Comparison of ENCODE assay signal across 10 cellular contexts in the genomic region with DNA sequence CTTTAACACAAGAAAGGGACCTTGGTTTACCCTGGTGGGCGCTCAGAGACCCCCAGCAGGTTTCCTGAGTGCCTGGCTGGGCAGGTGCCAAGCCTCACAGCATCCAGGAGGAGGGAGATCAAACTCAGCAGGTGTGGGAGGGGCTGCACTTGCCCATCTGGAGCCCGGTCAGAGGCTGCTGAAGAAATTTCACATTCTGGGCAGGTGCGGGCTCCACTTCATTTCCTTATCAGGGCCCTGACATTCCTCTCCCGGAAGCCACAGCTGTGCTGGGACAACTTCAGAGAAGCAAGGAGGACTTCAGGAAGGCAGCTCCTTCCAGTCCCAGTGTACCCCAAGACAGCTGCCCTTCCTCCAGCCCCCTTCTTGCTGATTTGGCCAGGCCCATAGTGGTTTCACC.
DNase-seq lines count a peak whose midpoint lies in the region; ATAC-seq and TF ChIP-seq lines count a peak whose summit lies in the region.
"Had no signal": no experiment of that assay in that cellular context is flagged by ENCODE, and none has a peak within 500 bp of the region (broad histone marks: within the 10 kb centered on the region; RNA-seq: fewer than 3 reads in every experiment).

No MANE protein-coding gene starts in this region.

- no peaks in the 10 kb centered on the region for H3K27me3 ChIP-seq in CD8-positive, alpha-beta memory T cell (ENCODE audit: insufficient read depth, low read length, poor library complexity, severe bottlenecking)

- POLR2A ChIA-PET in CD8-positive, alpha-beta memory T cell (lab: Charles Lee) = interaction anchor here (0.9 to 1.4 kb wide), 2 partner anchors 11 to 21 kb away, joined by 3 read pairs; no protein-coding TSS in a partner anchor

- H3K4me3 Mint-ChIP-seq in CD8-positive, alpha-beta memory T cell = peak overlapping the region in 5 of 7 donors; percentile 20 to 90 (median 58)
- peak overlapping the region; percentile 20 for H3K4me3 Mint-ChIP-seq in activated naive CD8-positive, alpha-beta T cell treated with anti-CD3 and anti-CD28 coated beads for 36 hours

- H3K9me3 ChIP-seq in CD8-positive, alpha-beta memory T cell (ENCODE audit: low read length) = no peaks in the 10 kb centered on the region
- H3K9me3 ChIP-seq in KOPT-K1 (ENCODE audit: insufficient read depth, low read length, poor library complexity, severe bottlenecking) (no peaks in the 10 kb centered on the region), mucosa of descending colon (no peaks in the 10 kb centered on the region)

- H3K27ac ChIP-seq in CD8-positive, alpha-beta memory T cell (ENCODE audit: low read depth, low read length) = no peak overlapping the region
- peak overlapping the region; percentile 78 for H3K27ac ChIP-seq in KOPT-K1 (ENCODE audit: low read depth, low read length, poor library complexity, severe bottlenecking)

- H3K36me3 ChIP-seq in CD8-positive, alpha-beta memory T cell (ENCODE audit: insufficient read depth, low read length) = no peaks in the 10 kb centered on the region
- H3K36me3 ChIP-seq in KOPT-K1 (ENCODE audit: insufficient read depth, low read length) = no peaks in the 10 kb centered on the region
- no peaks in the 10 kb centered on the region for H3K36me3 ChIP-seq in mucosa of descending colon (ENCODE audit: low read depth)

- H3K4me1 Mint-ChIP-seq in CD8-positive, alpha-beta memory T cell = peaks cover 0 to 47% (median 24%) of the 10 kb centered on the region in 3 donors
- peaks cover 66% of the 10 kb centered on the region for H3K4me1 Mint-ChIP-seq in activated naive CD8-positive, alpha-beta T cell treated with anti-CD3 and anti-CD28 coated beads for 36 hours

- intact Hi-C loops in mucosa of descending colon (cut with DNase I, micrococcal nuclease) = loop anchor here in 1 of 2 donors (10.0 kb wide), 1 partner anchor 79 kb away; a partner anchor contains a TSS

- peaks cover 0 to 34% (median 2%) of the 10 kb centered on the region in 3 donors for H3K36me3 Mint-ChIP-seq in CD8-positive, alpha-beta memory T cell
- H3K36me3 Mint-ChIP-seq in activated naive CD8-positive, alpha-beta T cell treated with anti-CD3 and anti-CD28 coated beads for 36 hours = peaks cover 16% of the 10 kb centered on the region

- no peak overlapping the region for H3K4me3 ChIP-seq in CD8-positive, alpha-beta memory T cell (ENCODE audit: low read length)
- H3K4me3 ChIP-seq in mucosa of descending colon = no peak overlapping the region

- peaks cover under 1% of the 10 kb centered on the region for H3K4me1 ChIP-seq in CD8-positive, alpha-beta memory T cell (ENCODE audit: insufficient read depth, low read length)
- peaks cover 38% of the 10 kb centered on the region for H3K4me1 ChIP-seq in mucosa of descending colon (ENCODE audit: low read depth)

- H3K27ac Mint-ChIP-seq in CD8-positive, alpha-beta memory T cell = peak overlapping the region in 1 of 8 donors; percentile 90
- H3K27ac Mint-ChIP-seq in activated naive CD8-positive, alpha-beta T cell treated with anti-CD3 and anti-CD28 coated beads for 36 hours = peak overlapping the region; percentile 79

- CTCF ChIA-PET in CD8-positive, alpha-beta memory T cell (lab: Charles Lee) = interaction anchor here (1.4 to 1.5 kb wide), 2 partner anchors 77 to 80 kb away, joined by 3 read pairs; no protein-coding TSS in a partner anchor

- ATAC-seq in mucosa of descending colon (peak; percentile 67), GM18873 (IDR thresholded peaks at IDR 0.05; ENCODE audit: low FRiP score, unreplicated experiment) (no peak)

- TF ChIP-seq CTCF in mucosa of descending colon (IDR thresholded peaks at IDR 0.05) = no peak

- H3K9me3 Mint-ChIP-seq in CD8-positive, alpha-beta memory T cell = no peaks in the 10 kb centered on the region
- no peaks in the 10 kb centered on the region for H3K9me3 Mint-ChIP-seq in activated naive CD8-positive, alpha-beta T cell treated with anti-CD3 and anti-CD28 coated beads for 36 hours

- no peaks in the 10 kb centered on the region for H3K27me3 Mint-ChIP-seq in CD8-positive, alpha-beta memory T cell
- H3K27me3 Mint-ChIP-seq in activated naive CD8-positive, alpha-beta T cell treated with anti-CD3 and anti-CD28 coated beads for 36 hours = no peaks in the 10 kb centered on the region

- peak in 1 of 5 donors; percentile 35 for DNase-seq in CD8-positive, alpha-beta memory T cell
- DNase-seq in activated naive CD8-positive, alpha-beta T cell treated with anti-CD3 and anti-CD28 coated beads for 36 hours = no peak
- DNase-seq in mucosa of descending colon = peak; percentile 49 to 71 (median 55)
- DNase-seq in ureter (ENCODE audit: low spot score) = no peak
- no peak for DNase-seq in GDM1 (lab: John Stamatoyannopoulos, UW)
- no peak for DNase-seq in HK-2 (ENCODE audit: unreplicated experiment)
- DNase-seq: activated gamma-delta T cell, hippocampal formation had no signal

Comparison
In these comparisons a context has a peak if more than half of its experiments do, and no peak if none do; other contexts are left out.
1. DNase-seq: peak in mucosa of descending colon (3 of 3); none in activated naive CD8-positive, alpha-beta T cell treated with anti-CD3 and anti-CD28 coated beads for 36 hours (single experiment), ureter (single experiment), GDM1 (single experiment) and HK-2 (single experiment).